Comparison of ENCODE assay signal across 19 cellular contexts in the genomic region with DNA sequence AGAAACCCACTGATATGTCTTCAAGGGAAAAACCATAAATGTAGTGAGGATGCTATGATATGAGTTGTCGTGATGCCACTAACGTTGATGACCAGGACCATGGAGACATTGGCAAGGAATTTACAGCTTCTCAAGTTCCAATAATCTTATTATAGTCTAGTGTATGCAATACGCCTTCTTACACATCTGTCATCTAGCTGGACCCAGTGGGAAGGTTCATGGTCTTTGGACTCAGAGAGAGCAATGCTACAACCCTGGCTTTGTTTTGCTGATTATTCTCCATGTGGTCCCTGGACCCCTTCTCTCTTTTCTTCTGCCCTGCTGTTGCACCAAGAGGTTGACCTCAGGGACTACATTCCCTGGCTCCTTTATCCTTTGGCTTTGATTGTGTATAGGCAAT.
DNase-seq lines count a peak whose midpoint lies in the region; ATAC-seq, FAIRE-seq and TF ChIP-seq lines count a peak whose summit lies in the region.
"Had no signal": no experiment of that assay in that cellular context is flagged by ENCODE, and none has a peak within 500 bp of the region (broad histone marks: within the 10 kb centered on the region; RNA-seq: fewer than 3 reads in every experiment).

No MANE protein-coding gene starts in this region.

- H3K4me1 ChIP-seq in H1 (replicated peaks in 1 of 4; ENCODE audit: control insufficient read depth in 3 of 4, insufficient read depth in 4 of 4, low read length in 3 of 4), result 0 out of 7 replicates have a peak, but pooled peaks cover 0 to 2% (median 0%) of the 10 kb centered on the region in 4 experiments
- H3K4me1 ChIP-seq in mucosa of descending colon (ENCODE audit: low read depth), result peaks cover 28% of the 10 kb centered on the region
- H3K4me1 ChIP-seq in transverse colon, result peaks cover 4 to 30% (median 18%) of the 10 kb centered on the region in 4 donors
- H3K4me1 ChIP-seq: HAP-1 had no signal

- H3K4me3 Mint-ChIP-seq in mesothelial cell of epicardium, result no peak overlapping the region
- H3K4me3 Mint-ChIP-seq: CD4-positive, alpha-beta T cell had no signal

- no peaks in the 10 kb centered on the region for H3K27me3 Mint-ChIP-seq in mesothelial cell of epicardium (ENCODE audit: low read depth)
- H3K27me3 Mint-ChIP-seq: CD4-positive, alpha-beta T cell had no signal

- no peaks in the 10 kb centered on the region for H4K20me1 ChIP-seq in H1 (replicated peaks in 1 of 2; ENCODE audit: control insufficient read depth in 1 of 2, insufficient read depth in 2 of 2, low read length in 2 of 2)

- no peaks in the 10 kb centered on the region for H3K23me2 ChIP-seq in H1 (ENCODE audit: low read depth, low read length)

- POLR2A ChIA-PET in H1 (lab: Charles Lee; ENCODE audit: partially characterized antibody), result no interaction called here

- peak; percentile 49 for ATAC-seq in mucosa of descending colon
- ATAC-seq in stimulated activated naive CD8-positive, alpha-beta T cell treated with anti-CD3 and anti-CD28 coated beads, Interleukin-15, Interleukin-2, amounts not matched to agents 100 U/mL and 50 U/mL, for 24 hours, result no peak
- ATAC-seq: K562 had no signal

- TF ChIP-seq RAD21 in H1 (IDR thresholded peaks at IDR 0.05 in 1 of 2, conservative IDR thresholded peaks at IDR 0.05 in 1 of 2; ENCODE audit: low read depth in 2 of 2, low read length in 2 of 2), result no peak

- no peak overlapping the region for H3K23ac ChIP-seq in H1 (ENCODE audit: insufficient read length)

- WGBS in H1 (ENCODE audit: extremely low coverage in 1 of 2, insufficient coverage in 1 of 2, insufficient read length in 1 of 2, insufficient replicate concordance in 2 of 2, low coverage in 1 of 2, low lambda C conversion rate in 2 of 2, missing lambda C conversion rate in 1 of 2), 2 experiments, result 96% methylated on average over 3 of the region's 3 CpGs; no CpG with 5 or more reads in 1 of the 2 experiments
- WGBS in transverse colon (ENCODE audit: low coverage in 1 of 2), 2 donors, result 68 to 71% methylated on average over 2 to 3 of the region's 3 CpGs

- in situ Hi-C loops in transverse colon (cut with MboI; ENCODE audit: low pct_ligation_motif_present in 1 of 4, low pct_unique_long_range_greater_than_20kb in 1 of 4, low sequenced_read_pairs in 3 of 4) (no loop called here), GM13976 (cut with MboI; ENCODE audit: low sequenced_read_pairs, unreplicated experiment) (no loop called here)

- H3K36me3 Mint-ChIP-seq in mesothelial cell of epicardium, result no peaks in the 10 kb centered on the region

- TF ChIP-seq CTCF in H1 (IDR thresholded peaks at IDR 0.05; ENCODE audit: control extremely low read depth in 1 of 3, insufficient read depth in 1 of 3, low read depth in 1 of 3, low read length in 3 of 3), result no peak
- no peak for TF ChIP-seq CTCF in mucosa of descending colon (IDR thresholded peaks at IDR 0.05)
- no peak for TF ChIP-seq CTCF in transverse colon (IDR thresholded peaks at IDR 0.05)
- TF ChIP-seq CTCF in GM13976 (IDR thresholded peaks at IDR 0.05; ENCODE audit: borderline replicate concordance, control extremely low read depth, extremely low read depth, insufficient read depth, missing control alignments), result no peak
- no peak for TF ChIP-seq CTCF in mesothelial cell of epicardium (IDR thresholded peaks at IDR 0.05; ENCODE audit: unreplicated experiment)

- intact Hi-C loops in mucosa of descending colon (cut with DNase I, micrococcal nuclease), result no loop called here
- intact Hi-C loops in transverse colon (cut with DNase I; ENCODE audit: low total_unique reads), result no loop called here

- TF ChIP-seq EP300 in H1 (IDR thresholded peaks at IDR 0.05; ENCODE audit: borderline replicate concordance in 1 of 2, low read depth in 2 of 2, low read length in 2 of 2) (no peak), transverse colon (IDR thresholded peaks at IDR 0.05; ENCODE audit: low read depth) (no peak)

- no peak overlapping the region for H4K8ac ChIP-seq in H1 (ENCODE audit: extremely low read depth, insufficient read depth, low read length)

- no peak overlapping the region for H4K5ac ChIP-seq in H1 (ENCODE audit: insufficient read length, low read depth, low read length)

- H3K14ac ChIP-seq in H1 (ENCODE audit: insufficient read length), result no peak overlapping the region

- no peaks in the 10 kb centered on the region for H3K27me3 ChIP-seq in H1 (replicated peaks in 1 of 4; ENCODE audit: control insufficient read depth in 3 of 4, extremely low read depth in 1 of 4, insufficient read depth in 3 of 4, low read length in 3 of 4)
- H3K27me3 ChIP-seq in transverse colon, result no peaks in the 10 kb centered on the region

- H3K4ac ChIP-seq in H1 (replicated peaks; ENCODE audit: insufficient read length, low read depth, low read length), result no peak overlapping the region

- no peak overlapping the region for H2BK120ac ChIP-seq in H1 (replicated peaks; ENCODE audit: low read depth, low read length)

- H3K27ac Mint-ChIP-seq in mesothelial cell of epicardium, result no peak overlapping the region
- H3K27ac Mint-ChIP-seq: CD4-positive, alpha-beta T cell had no signal

- no peak overlapping the region for H3K4me3 ChIP-seq in H1 (ENCODE audit: extremely low read depth in 1 of 4, insufficient read depth in 2 of 4, low read depth in 3 of 4, low read length in 4 of 4)
- H3K4me3 ChIP-seq in mucosa of descending colon, result no peak overlapping the region
- no peak overlapping the region for H3K4me3 ChIP-seq in transverse colon
- H3K4me3 ChIP-seq: HAP-1, K562 had no signal

- CTCF ChIA-PET in H1 (lab: Charles Lee; ENCODE audit: partially characterized antibody), result no interaction called here

- DNase-seq in NCI-H82 treated with DMSO at 0.1 percent for 48 hours (lab: John Stamatoyannopoulos, UW; ENCODE audit: unreplicated experiment) (peak; percentile 4), H1 (ENCODE audit: low read depth in 1 of 2, low spot score in 2 of 2) (no peak), mucosa of descending colon (no peak), transverse colon (no peak), HK-2 (ENCODE audit: unreplicated experiment) (no peak), GM13976 (ENCODE audit: low spot score) (no peak), mesothelial cell of epicardium (ENCODE audit: low spot score in 2 of 2, unreplicated experiment in 2 of 2) (no peak)
- DNase-seq in stimulated activated naive CD8-positive, alpha-beta T cell treated with anti-CD3 and anti-CD28 coated beads, Interleukin-15, Interleukin-2, amounts not matched to agents 100 U/mL and 50 U/mL, for 24 hours, result no peak
- DNase-seq: ACHN; Calu3; CD4-positive, alpha-beta T cell; DMS79 treated with DMSO at 0.1 percent for 48 hours; GF-D8; IMR-90 had no signal

- H3K9me3 ChIP-seq in H1 (ENCODE audit: insufficient read depth in 2 of 2, low read depth in 1 of 2, low read length in 1 of 2), result no peaks in the 10 kb centered on the region
- no peaks in the 10 kb centered on the region for H3K9me3 ChIP-seq in mucosa of descending colon
- no peaks in the 10 kb centered on the region for H3K9me3 ChIP-seq in transverse colon
- H3K9me3 ChIP-seq: HAP-1 had no signal

- no peak overlapping the region for H2BK12ac ChIP-seq in H1 (ENCODE audit: low read depth, low read length)

- no peak overlapping the region for H4K91ac ChIP-seq in H1 (replicated peaks; ENCODE audit: insufficient read length, low read length)

- H2AFZ ChIP-seq in H1 (ENCODE audit: low read length), result no peak overlapping the region

- H3K79me2 ChIP-seq in H1 (ENCODE audit: control insufficient read depth in 1 of 2, insufficient read depth in 2 of 2, low read length in 2 of 2), result no peaks in the 10 kb centered on the region

- H3K27ac ChIP-seq in H1 (ENCODE audit: low read depth, low read length), result no peak overlapping the region
- H3K27ac ChIP-seq in transverse colon, result peak overlapping the region; percentile 67 to 78 (median 72)
- H3K27ac ChIP-seq: C4-2B, HL-60 had no signal

- no peaks in the 10 kb centered on the region for H3K79me1 ChIP-seq in H1 (ENCODE audit: low read depth, low read length)

- H2BK20ac ChIP-seq in H1 (ENCODE audit: low read length), result no peak overlapping the region

- no peak overlapping the region for H3K4me2 ChIP-seq in H1 (ENCODE audit: insufficient read depth in 1 of 2, low read depth in 2 of 2, low read length in 2 of 2)

- TF ChIP-seq POLR2A in H1 (IDR thresholded peaks at IDR 0.05; ENCODE audit: control extremely low read depth in 1 of 2, low read depth in 2 of 2, low read length in 2 of 2), result no peak
- no peak for TF ChIP-seq POLR2A in transverse colon (IDR thresholded peaks at IDR 0.05)

- no peak overlapping the region for H2BK5ac ChIP-seq in H1 (ENCODE audit: low read depth, low read length)

- no peaks in the 10 kb centered on the region for H3K9me3 Mint-ChIP-seq in mesothelial cell of epicardium

- H2AK5ac ChIP-seq in H1 (ENCODE audit: low read depth, low read length), result 0 out of 2 replicates have a peak overlapping the region, but pooled peaks have one; percentile 20

- peaks cover 8% of the 10 kb centered on the region for H3K4me1 Mint-ChIP-seq in mesothelial cell of epicardium

- H3K56ac ChIP-seq in H1 (replicated peaks; ENCODE audit: insufficient read length, low read depth, low read length), result no peak overlapping the region

- H3K18ac ChIP-seq in H1 (ENCODE audit: extremely low read depth, low read length), result no peak overlapping the region

- FAIRE-seq in H1 (lab: Jason Lieb, UNC), result no peak
- FAIRE-seq: A204.1, K562 had no signal

- H2BK15ac ChIP-seq in H1 (ENCODE audit: low read length), result no peak overlapping the region

- no peak overlapping the region for H3K9ac ChIP-seq in H1 (replicated peaks in 1 of 4; ENCODE audit: extremely low read depth in 1 of 4, low read depth in 3 of 4, low read length in 3 of 4)

- H3K36me3 ChIP-seq in H1 (ENCODE audit: control insufficient read depth in 2 of 4, insufficient read depth in 4 of 4, low read length in 3 of 4) (no peaks in the 10 kb centered on the region), mucosa of descending colon (ENCODE audit: low read depth) (no peaks in the 10 kb centered on the region), transverse colon (no peaks in the 10 kb centered on the region)
- H3K36me3 ChIP-seq: HAP-1 had no signal

TF ChIP-seq in H1, 55 proteins besides CTCF, POLR2A, EP300 and RAD21 (continues in another document):
- TF ChIP-seq HDAC6 (IDR thresholded peaks at IDR 0.05; ENCODE audit: low read depth, low read length) (no peak), TEAD4 (IDR thresholded peaks at IDR 0.05; ENCODE audit: low read depth, low read length) (no peak), EZH2 (IDR thresholded peaks at IDR 0.05; ENCODE audit: low read depth, low read length, severe bottlenecking) (no peak), GTF2F1 (IDR thresholded peaks at IDR 0.05; ENCODE audit: borderline replicate concordance, low read depth, low read length) (no peak), CREB1 (IDR thresholded peaks at IDR 0.05) (no peak), HDAC2 (IDR thresholded peaks at IDR 0.05; ENCODE audit: borderline replicate concordance in 1 of 2, low read depth in 2 of 2, low read length in 2 of 2) (no peak), BRCA1 (IDR thresholded peaks at IDR 0.05; ENCODE audit: low read depth, low read length) (no peak), GABPA (IDR thresholded peaks at IDR 0.05; ENCODE audit: borderline replicate concordance, insufficient read depth, low read length) (no peak), RBBP5 (IDR thresholded peaks at IDR 0.05; ENCODE audit: borderline replicate concordance, low read depth, low read length) (no peak), SIRT6 (IDR thresholded peaks at IDR 0.05; ENCODE audit: low read length) (no peak), TBP (IDR thresholded peaks at IDR 0.05; ENCODE audit: low read depth, low read length) (no peak)
